ENCODE assay signal across 1 cellular context in genomic region chrX:119398974-119399771, GRCh38.
TF ChIP-seq lines count a peak whose summit lies in the region.

TSS of gene SLC25A43 (plus strand) at chrX:119399336. CDS start at chrX:119399404, 68 bp downstream.

TF ChIP-seq in K562, 482 proteins besides CTCF, POLR2A, EP300 and RAD21 (continued from another document):
- TF ChIP-seq ZBTB34 (CRISPR knock-in tag; IDR thresholded peaks at IDR 0.05) (no peak), ETS2 (tag; IDR thresholded peaks at IDR 0.05; ENCODE audit: borderline replicate concordance, poor library complexity, severe bottlenecking) (no peak), SMC3 (conservative IDR thresholded peaks at IDR 0.05; ENCODE audit: insufficient read depth, low read depth, low read length) (no peak), ZFPM2 (CRISPR knock-in tag; IDR thresholded peaks at IDR 0.05) (no peak), ZBTB7A (IDR thresholded peaks at IDR 0.05; ENCODE audit: borderline replicate concordance, control insufficient read depth, low read depth, low read length) (peak; percentile 42; the same call in 1 of the 2 replicates), ZBTB9 (CRISPR knock-in tag; IDR thresholded peaks at IDR 0.05) (peak; percentile 66; the same call in 1 of the 2 replicates), GATA2 (CRISPR knock-in tag; IDR thresholded peaks at IDR 0.05) (no peak), DMBX1 (CRISPR knock-in tag; IDR thresholded peaks at IDR 0.05; ENCODE audit: borderline replicate concordance) (peak; percentile 25; the same call in 1 of the 2 replicates), FOXO4 (CRISPR knock-in tag; IDR thresholded peaks at IDR 0.05) (no peak), POLR3G (IDR thresholded peaks at IDR 0.05; ENCODE audit: extremely low read depth, insufficient read length, insufficient replicate concordance) (no peak), ZNF644 (tag; IDR thresholded peaks at IDR 0.05; ENCODE audit: low read depth) (no peak), CBX2 (IDR thresholded peaks at IDR 0.05; ENCODE audit: insufficient read depth, low read length, poor library complexity, severe bottlenecking) (no peak), IFI16 (CRISPR knock-in tag; IDR thresholded peaks at IDR 0.05) (no peak), SMARCA4 (IDR thresholded peaks at IDR 0.05) (0 out of 2 replicates have a peak, but pooled peaks have one; percentile 23), SRSF1 (IDR thresholded peaks at IDR 0.05; ENCODE audit: low read depth, low read length) (no peak), ZNF76 (CRISPR knock-in tag; IDR thresholded peaks at IDR 0.05; ENCODE audit: borderline replicate concordance) (no peak), RREB1 (CRISPR knock-in tag; IDR thresholded peaks at IDR 0.05) (no peak), BRF2 (IDR thresholded peaks at IDR 0.05; ENCODE audit: borderline replicate concordance, insufficient read depth, insufficient read length) (no peak), RBM39 (optimal IDR thresholded peaks at IDR 0.05; ENCODE audit: low read depth, low read length) (no peak), HMG20B (CRISPR knock-in tag; IDR thresholded peaks at IDR 0.05) (no peak), RNF219 (CRISPR knock-in tag; IDR thresholded peaks at IDR 0.05) (no peak), MAFG (tag; conservative IDR thresholded peaks at IDR 0.05) (no peak), FOXA3 (CRISPR knock-in tag; conservative IDR thresholded peaks at IDR 0.05 in 1 of 2, IDR thresholded peaks at IDR 0.05 in 1 of 2) (no peak)
TF ChIP-seq in K562: peak in this region for 46.
